ENCODE assay signal across 12 cellular contexts in the genomic region with DNA sequence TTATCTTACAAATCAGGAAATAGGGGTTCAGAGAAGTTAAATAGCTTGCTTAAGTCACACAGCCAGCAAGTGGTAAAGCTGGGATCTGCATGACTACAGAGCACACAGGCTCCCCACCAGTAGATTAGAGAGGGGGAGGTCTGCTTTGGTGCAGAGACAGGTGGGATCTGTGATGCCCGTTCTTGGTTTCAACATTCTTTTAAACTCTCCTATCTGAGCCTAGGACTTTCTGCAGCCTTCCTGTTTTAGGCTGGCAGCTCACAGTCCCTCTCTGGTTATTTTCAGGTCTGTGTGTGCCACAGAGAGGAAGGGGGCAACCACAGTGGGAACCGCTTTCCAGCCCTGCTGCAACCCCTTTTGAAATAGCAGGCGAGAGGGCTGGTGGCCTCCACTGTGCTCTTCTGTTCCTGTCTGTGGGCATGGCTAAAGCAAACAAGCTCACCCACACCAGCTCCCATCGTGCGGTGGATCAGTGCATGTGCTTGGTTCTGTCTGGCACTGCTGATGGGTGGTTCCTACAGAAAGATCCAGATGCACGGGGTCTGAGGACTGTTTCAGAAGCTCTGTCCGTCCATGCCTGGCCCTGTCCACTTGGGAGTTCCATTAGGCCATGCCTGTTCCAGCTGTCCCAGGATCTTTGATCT. TPM values are rescaled to one million over a fixed set of nuclear protein-coding genes. Genes with fewer than 3 reads are reported as not detected.
DNase-seq lines count a peak whose midpoint lies in the region; ATAC-seq and TF ChIP-seq lines count a peak whose summit lies in the region.
"Had no signal": no experiment of that assay in that cellular context is flagged by ENCODE, and none has a peak within 500 bp of the region (broad histone marks: within the 10 kb centered on the region; RNA-seq: fewer than 3 reads in every experiment).

No MANE protein-coding gene starts in this region.

- peak overlapping the region in 3 of 4 donors; percentile 99 for H3K27ac ChIP-seq in transverse colon
- no peak overlapping the region for H3K27ac ChIP-seq in osteoblast (ENCODE audit: low read depth, low read length)
- H3K27ac ChIP-seq in WERI-Rb-1 = no peak overlapping the region
- H3K27ac ChIP-seq: suprapubic skin had no signal

- peak overlapping the region; percentile 57 for H3K4me3 Mint-ChIP-seq in activated naive CD8-positive, alpha-beta T cell treated with anti-CD3 and anti-CD28 coated beads, Interleukin-2, amount 10 ng/mL, durations not matched to agents 7 days and 5 days
- H3K4me3 Mint-ChIP-seq in activated naive CD8-positive, alpha-beta T cell treated with anti-CD3 and anti-CD28 coated beads, Interleukin-2, amount 50 U/mL, for 24 hours = no peak overlapping the region
- no peak overlapping the region for H3K4me3 Mint-ChIP-seq in dendritic cell treated with granulocyte-macrophage colony-stimulating factor and Interleukin-4, amounts not matched to agents 40 ng/mL and 50 ng/mL, for 4 days

- peaks cover 49% of the 10 kb centered on the region for H3K4me1 Mint-ChIP-seq in activated naive CD8-positive, alpha-beta T cell treated with anti-CD3 and anti-CD28 coated beads, Interleukin-2, amount 10 ng/mL, durations not matched to agents 7 days and 5 days
- H3K4me1 Mint-ChIP-seq in activated naive CD8-positive, alpha-beta T cell treated with anti-CD3 and anti-CD28 coated beads, Interleukin-2, amount 50 U/mL, for 24 hours = peaks cover 66% of the 10 kb centered on the region
- peaks cover 62% of the 10 kb centered on the region for H3K4me1 Mint-ChIP-seq in dendritic cell treated with granulocyte-macrophage colony-stimulating factor and Interleukin-4, amounts not matched to agents 40 ng/mL and 50 ng/mL, for 4 days (ENCODE audit: low read depth)

- WGBS in transverse colon (ENCODE audit: low coverage in 1 of 2), 2 donors = 50 to 60% methylated on average over 1 to 7 of the region's 7 CpGs

- H3K4me1 ChIP-seq in transverse colon = peaks cover 19 to 36% (median 33%) of the 10 kb centered on the region in 4 donors
- H3K4me1 ChIP-seq in osteoblast (ENCODE audit: insufficient read depth, low read length) = peaks cover 29% of the 10 kb centered on the region

- no peak overlapping the region for H3K27ac Mint-ChIP-seq in activated naive CD8-positive, alpha-beta T cell treated with anti-CD3 and anti-CD28 coated beads, Interleukin-2, amount 10 ng/mL, durations not matched to agents 7 days and 5 days
- H3K27ac Mint-ChIP-seq in activated naive CD8-positive, alpha-beta T cell treated with anti-CD3 and anti-CD28 coated beads, Interleukin-2, amount 50 U/mL, for 24 hours = no peak overlapping the region
- peak overlapping the region; percentile 97 for H3K27ac Mint-ChIP-seq in dendritic cell treated with granulocyte-macrophage colony-stimulating factor and Interleukin-4, amounts not matched to agents 40 ng/mL and 50 ng/mL, for 4 days

- no peaks in the 10 kb centered on the region for H3K9me3 Mint-ChIP-seq in activated naive CD8-positive, alpha-beta T cell treated with anti-CD3 and anti-CD28 coated beads, Interleukin-2, amount 10 ng/mL, durations not matched to agents 7 days and 5 days
- no peaks in the 10 kb centered on the region for H3K9me3 Mint-ChIP-seq in activated naive CD8-positive, alpha-beta T cell treated with anti-CD3 and anti-CD28 coated beads, Interleukin-2, amount 50 U/mL, for 24 hours
- no peaks in the 10 kb centered on the region for H3K9me3 Mint-ChIP-seq in dendritic cell treated with granulocyte-macrophage colony-stimulating factor and Interleukin-4, amounts not matched to agents 40 ng/mL and 50 ng/mL, for 4 days

- in situ Hi-C loops in transverse colon (cut with MboI; ENCODE audit: low pct_ligation_motif_present in 1 of 4, low pct_unique_long_range_greater_than_20kb in 1 of 4, low sequenced_read_pairs in 3 of 4) = loop anchor here in 2 of 4 donors (10.0 kb wide), 1 partner anchor 71 kb away; no protein-coding TSS in a partner anchor

- peak; percentile 50 for DNase-seq in activated naive CD8-positive, alpha-beta T cell treated with anti-CD3 and anti-CD28 coated beads, Interleukin-2, amount 10 ng/mL, durations not matched to agents 7 days and 5 days
- no peak for DNase-seq in activated naive CD8-positive, alpha-beta T cell treated with anti-CD3 and anti-CD28 coated beads, Interleukin-2, amount 50 U/mL, for 24 hours
- DNase-seq in T-helper 1 cell (peak in 3 of 5 donors; percentile 19 to 64 (median 30)), transverse colon (peak; percentile 37), GM19238 (ENCODE audit: insufficient read length, low spot score) (no peak), osteoblast (ENCODE audit: insufficient read length, low spot score, missing footprints) (no peak), WERI-Rb-1 (no peak)
- DNase-seq: NCI-H1436 had no signal

- H3K4me3 ChIP-seq in transverse colon = no peak overlapping the region
- no peak overlapping the region for H3K4me3 ChIP-seq in osteoblast (ENCODE audit: insufficient read depth, low read length)
- no peak overlapping the region for H3K4me3 ChIP-seq in WERI-Rb-1 (ENCODE audit: low read depth, low read length)
- H3K4me3 ChIP-seq: breast epithelium, suprapubic skin had no signal

- H3K36me3 ChIP-seq in transverse colon (no peaks in the 10 kb centered on the region), osteoblast (ENCODE audit: insufficient read depth, low read length) (no peaks in the 10 kb centered on the region), WERI-Rb-1 (no peaks in the 10 kb centered on the region)
- H3K36me3 ChIP-seq: breast epithelium, suprapubic skin had no signal

- no peak for TF ChIP-seq EP300 in transverse colon (IDR thresholded peaks at IDR 0.05; ENCODE audit: low read depth)

- intact Hi-C loops in dendritic cell treated with granulocyte-macrophage colony-stimulating factor and Interleukin-4, amounts not matched to agents 40 ng/mL and 50 ng/mL, for 4 days (cut with micrococcal nuclease) = no loop called here
- intact Hi-C loops in transverse colon (cut with DNase I; ENCODE audit: low total_unique reads) = no loop called here

- H2AFZ ChIP-seq in osteoblast (ENCODE audit: low read length) = no peak overlapping the region

- H3K79me2 ChIP-seq in osteoblast (ENCODE audit: insufficient read depth, low read length) = peaks cover 9% of the 10 kb centered on the region

- no peak for TF ChIP-seq POLR2A in transverse colon (IDR thresholded peaks at IDR 0.05)

- no peaks in the 10 kb centered on the region for H3K27me3 ChIP-seq in transverse colon
- H3K27me3 ChIP-seq in osteoblast (ENCODE audit: insufficient read depth, low read length) = peaks cover 8% of the 10 kb centered on the region
- peaks cover 92% of the 10 kb centered on the region for H3K27me3 ChIP-seq in WERI-Rb-1 (ENCODE audit: insufficient read depth, low read depth, severe bottlenecking)
- H3K27me3 ChIP-seq: breast epithelium, suprapubic skin had no signal

- H3K4me2 ChIP-seq in osteoblast (ENCODE audit: insufficient read depth, low read length) = no peak overlapping the region

- H3K36me3 Mint-ChIP-seq in activated naive CD8-positive, alpha-beta T cell treated with anti-CD3 and anti-CD28 coated beads, Interleukin-2, amount 10 ng/mL, durations not matched to agents 7 days and 5 days = no peaks in the 10 kb centered on the region
- no peaks in the 10 kb centered on the region for H3K36me3 Mint-ChIP-seq in activated naive CD8-positive, alpha-beta T cell treated with anti-CD3 and anti-CD28 coated beads, Interleukin-2, amount 50 U/mL, for 24 hours (ENCODE audit: low read depth)
- H3K36me3 Mint-ChIP-seq in dendritic cell treated with granulocyte-macrophage colony-stimulating factor and Interleukin-4, amounts not matched to agents 40 ng/mL and 50 ng/mL, for 4 days (ENCODE audit: low read depth) = peaks cover 16% of the 10 kb centered on the region

- POLR2A ChIA-PET in activated naive CD8-positive, alpha-beta T cell treated with anti-CD3 and anti-CD28 coated beads, Interleukin-2, amount 10 ng/mL, durations not matched to agents 7 days and 5 days (lab: Charles Lee) = interaction anchor here (1.0 to 2.0 kb wide), 3 partner anchors 16 to 224 kb away, joined by 7 to 11 read pairs (median 8); no protein-coding TSS in a partner anchor

- TF ChIP-seq CTCF in transverse colon (IDR thresholded peaks at IDR 0.05) = no peak
- TF ChIP-seq CTCF in osteoblast (IDR thresholded peaks at IDR 0.05; ENCODE audit: extremely low read depth, low read depth, low read length) = no peak
- no peak for TF ChIP-seq CTCF in WERI-Rb-1 (IDR thresholded peaks at IDR 0.05; ENCODE audit: low read depth, low read length)

- no peaks in the 10 kb centered on the region for H3K9me3 ChIP-seq in transverse colon
- no peaks in the 10 kb centered on the region for H3K9me3 ChIP-seq in osteoblast (ENCODE audit: low read depth, low read length)
- peaks cover 8% of the 10 kb centered on the region for H3K9me3 ChIP-seq in WERI-Rb-1 (ENCODE audit: severe bottlenecking)
- H3K9me3 ChIP-seq: breast epithelium, suprapubic skin had no signal

- peaks cover 24% of the 10 kb centered on the region for H3K27me3 Mint-ChIP-seq in activated naive CD8-positive, alpha-beta T cell treated with anti-CD3 and anti-CD28 coated beads, Interleukin-2, amount 10 ng/mL, durations not matched to agents 7 days and 5 days
- H3K27me3 Mint-ChIP-seq in activated naive CD8-positive, alpha-beta T cell treated with anti-CD3 and anti-CD28 coated beads, Interleukin-2, amount 50 U/mL, for 24 hours = peaks cover 2% of the 10 kb centered on the region
- no peaks in the 10 kb centered on the region for H3K27me3 Mint-ChIP-seq in dendritic cell treated with granulocyte-macrophage colony-stimulating factor and Interleukin-4, amounts not matched to agents 40 ng/mL and 50 ng/mL, for 4 days

- peak; percentile 42 for ATAC-seq in activated naive CD8-positive, alpha-beta T cell treated with anti-CD3 and anti-CD28 coated beads, Interleukin-2, amount 10 ng/mL, durations not matched to agents 7 days and 5 days (ENCODE audit: low read depth)
- no peak for ATAC-seq in activated naive CD8-positive, alpha-beta T cell treated with anti-CD3 and anti-CD28 coated beads, Interleukin-2, amount 50 U/mL, for 24 hours
- ATAC-seq: Panc1 had no signal

- H4K20me1 ChIP-seq in osteoblast (ENCODE audit: insufficient read depth, low read length) = no peaks in the 10 kb centered on the region

RNA-seq across cellular contexts. Expression of a gene that starts 1.7 kb away (rescaled TPM):
- 1 to 10 TPM; 4.6 to 6.3 TPM for total RNA-seq in activated naive CD8-positive, alpha-beta T cell treated with anti-CD3 and anti-CD28 coated beads, Interleukin-2, amount 10 ng/mL, durations not matched to agents 7 days and 5 days
- total RNA-seq in transverse colon (100 to 1,000 TPM in 1 of 4 donors, 10 to 100 TPM in 3; 10.7 to 107 (median 77.3) TPM), osteoblast (5.3 and 8.0 TPM in 2 replicates)

Comparison
In these comparisons a context has a peak if more than half of its experiments do, and no peak if none do; other contexts are left out.
1. DNase-seq: peak in activated naive CD8-positive, alpha-beta T cell treated with anti-CD3 and anti-CD28 coated beads, Interleukin-2, amount 10 ng/mL, durations not matched to agents 7 days and 5 days (single experiment), T-helper 1 cell (3 of 5) and transverse colon (single experiment); none in activated naive CD8-positive, alpha-beta T cell treated with anti-CD3 and anti-CD28 coated beads, Interleukin-2, amount 50 U/mL, for 24 hours (single experiment), GM19238 (single experiment), osteoblast (single experiment) and WERI-Rb-1 (single experiment).
2. H3K27ac ChIP-seq: peak in transverse colon (3 of 4); none in osteoblast (single experiment) and WERI-Rb-1 (single experiment).